Comparison of ENCODE assay signal across 19 cellular contexts in the genomic region with DNA sequence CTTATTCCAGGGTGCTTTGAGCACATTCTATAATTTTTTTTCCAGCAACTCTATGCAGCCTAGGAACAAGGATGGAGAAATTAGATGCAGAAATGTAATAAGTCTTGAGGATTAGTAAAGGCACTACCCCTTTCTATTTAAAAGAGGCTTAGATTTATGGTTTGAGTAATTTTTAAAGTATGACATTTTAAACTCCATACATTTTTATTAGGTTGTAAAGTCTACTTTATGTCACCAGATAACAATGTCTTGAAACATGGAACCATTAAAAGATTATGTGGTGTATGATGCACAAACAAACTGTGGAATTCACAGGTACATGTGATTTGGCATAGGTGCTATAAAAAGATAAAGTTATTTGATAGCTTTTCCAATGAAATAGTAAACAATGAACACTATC.
"Had no signal": no experiment of that assay in that cellular context is flagged by ENCODE, and none has a peak within 500 bp of the region (broad histone marks: within the 10 kb centered on the region; RNA-seq: fewer than 3 reads in every experiment).

No MANE protein-coding gene starts in this region.

- H3K4me2 ChIP-seq: PC-9 had no signal

- H3K27ac ChIP-seq: PC-9, VCaP had no signal

- DNase-seq: activated CD4-positive, alpha-beta memory T cell treated with anti-CD3 and anti-CD28 coated beads for 36 hours; activated CD4-positive, alpha-beta T cell treated with anti-CD3 and anti-CD28 coated beads, Interleukin-2, amount 10 ng/mL, durations not matched to agents 7 days and 5 days; activated CD4-positive, CD25-positive, alpha-beta regulatory T cell; activated CD8-positive, alpha-beta memory T cell treated with anti-CD3 and anti-CD28 coated beads for 24 hours; activated effector memory CD4-positive, alpha-beta T cell treated with anti-CD3 and anti-CD28 coated beads, Interleukin-2, amount 50 U/mL, for 16 hours; activated naive CD4-positive, alpha-beta T cell treated with anti-CD3 and anti-CD28 coated beads, Interleukin-2, amount 10 ng/mL, durations not matched to agents 7 days and 5 days; activated naive CD8-positive, alpha-beta T cell treated with anti-CD3 and anti-CD28 coated beads for 36 hours; activated T-cell treated with anti-CD3 and anti-CD28 coated beads, Interleukin-2, amount 50 U/mL, for 4 hours; cerebellar nuclear complex; NCI-H1105 treated with DMSO at 0.1 percent for 48 hours; NCI-H1436 treated with DMSO at 0.1 percent for 48 hours; NCI-H187; NCI-H2081; NCI-H524; PC-9; SHP77 treated with DMSO at 0.1 percent for 48 hours; T-helper 17 cell; T1000 had no signal

- H2AFZ ChIP-seq: PC-9 had no signal

- H3K4me3 ChIP-seq: PC-9 had no signal

- ATAC-seq: T-helper 17 cell had no signal
